Comparison of ENCODE assay signal across 24 cellular contexts in genomic region chr2:21069746-21070145, GRCh38. TPM values are rescaled to one million over a fixed set of nuclear protein-coding genes. Genes with fewer than 3 reads are reported as not detected.
DNase-seq lines count a peak whose midpoint lies in the region; ATAC-seq and TF ChIP-seq lines count a peak whose summit lies in the region.
"Had no signal": no experiment of that assay in that cellular context is flagged by ENCODE, and none has a peak within 500 bp of the region (broad histone marks: within the 10 kb centered on the region; RNA-seq: fewer than 3 reads in every experiment).

No MANE protein-coding gene starts in this region.

- no peaks in the 10 kb centered on the region for H3K36me3 Mint-ChIP-seq in Caco-2 (ENCODE audit: insufficient read depth, unreplicated experiment)
- H3K36me3 Mint-ChIP-seq: CD4-positive, alpha-beta memory T cell had no signal

- CTCF ChIA-PET in Caco-2 (lab: Charles Lee), result interaction anchor here (1.1 to 1.2 kb wide), 2 partner anchors 13 to 26 kb away, joined by 3 read pairs; no protein-coding TSS in a partner anchor

- intact Hi-C loops in Caco-2 (cut with micrococcal nuclease; ENCODE audit: unreplicated experiment) (loop anchor here (1.0 to 2.0 kb wide), 4 partner anchors 13 to 49 kb away; no protein-coding TSS in a partner anchor), right lobe of liver (cut with DNase I) (no loop called here)

- H3K9me2 ChIP-seq in hepatocyte (replicated peaks; ENCODE audit: insufficient read depth), result no peaks in the 10 kb centered on the region

- no peaks in the 10 kb centered on the region for H3K79me2 ChIP-seq in hepatocyte

- no peaks in the 10 kb centered on the region for H3K9me3 Mint-ChIP-seq in Caco-2 (ENCODE audit: unreplicated experiment)
- H3K9me3 Mint-ChIP-seq: CD4-positive, alpha-beta memory T cell had no signal

- no peaks in the 10 kb centered on the region for H3K27me3 ChIP-seq in Caco-2 (replicated peaks; ENCODE audit: control insufficient read depth, insufficient read depth, low read length)
- peaks cover 16% of the 10 kb centered on the region for H3K27me3 ChIP-seq in hepatocyte
- H3K27me3 ChIP-seq in right lobe of liver, result no peaks in the 10 kb centered on the region
- no peaks in the 10 kb centered on the region; the same call in none of the 2 replicates for H3K27me3 ChIP-seq in HAP-1 (ENCODE audit: low read depth)

- no peak for ATAC-seq in right lobe of liver
- ATAC-seq: A549, GM12878, HCT116 had no signal

- in situ Hi-C loops in HAP-1 (cut with MboI; ENCODE audit: low sequenced_read_pairs), result no loop called here

- TF ChIP-seq POLR2A in right lobe of liver (IDR thresholded peaks at IDR 0.05), result no peak

- no peaks in the 10 kb centered on the region for H4K20me1 ChIP-seq in hepatocyte (ENCODE audit: insufficient read depth, poor library complexity, severe bottlenecking)

- BruUV-seq in Caco-2 (replicated peaks; lab: Mats Ljungman, UMichigan), result no TSS peak

- H3K4me3 ChIP-seq in Caco-2 (ENCODE audit: low read depth, low read length) (no peak overlapping the region), hepatocyte (no peak overlapping the region), right lobe of liver (no peak overlapping the region), HAP-1 (no peak overlapping the region)
- H3K4me3 ChIP-seq: A549, GM12878, GM23248 had no signal

- WGBS in hepatocyte (ENCODE audit: low lambda C conversion rate, missing lambda C conversion rate), result 64% methylated on average over 1 of the region's 1 CpG
- 11% methylated on average over 1 of the region's 1 CpG for WGBS in right lobe of liver (ENCODE audit: insufficient coverage, low coverage, low lambda C conversion rate, missing lambda C conversion rate)

- DNase-seq in Caco-2 (no peak), hepatocyte (ENCODE audit: low spot score) (no peak), right lobe of liver (no peak), HAP-1 (ENCODE audit: low spot score in 2 of 2) (no peak), SKM-1 treated with dmso at 0.1 percent for 144 hours (lab: John Stamatoyannopoulos, UW; ENCODE audit: unreplicated experiment) (no peak), dedifferentiated amniotic fluid mesenchymal stem cell (ENCODE audit: extremely low spot score) (no peak)
- DNase-seq: 8988T; ACHN; AML-193; C1 segment of cervical spinal cord; CD4-positive, alpha-beta memory T cell; COR-L47; DMS 273 treated with DMSO at 0.1 percent for 48 hours; DMS79; EL; GDM1; GM23248; H7 had no signal

- H3K9me3 ChIP-seq in Caco-2 (no peaks in the 10 kb centered on the region), hepatocyte (ENCODE audit: low read depth) (no peaks in the 10 kb centered on the region), right lobe of liver (no peaks in the 10 kb centered on the region), HAP-1 (no peaks in the 10 kb centered on the region)
- H3K9me3 ChIP-seq: A549 had no signal

- POLR2A ChIA-PET in Caco-2 (lab: Charles Lee), result no interaction called here

- H3K27ac Mint-ChIP-seq in Caco-2 (ENCODE audit: unreplicated experiment), result peak overlapping the region; percentile 32
- H3K27ac Mint-ChIP-seq: CD4-positive, alpha-beta memory T cell had no signal

- peak overlapping the region; percentile 40 for H3K4me2 ChIP-seq in hepatocyte
- H3K4me2 ChIP-seq: A549 had no signal

- H3K36me3 ChIP-seq in Caco-2 (ENCODE audit: control insufficient read depth, insufficient read depth, low read length), result no peaks in the 10 kb centered on the region
- no peaks in the 10 kb centered on the region for H3K36me3 ChIP-seq in hepatocyte (replicated peaks; ENCODE audit: insufficient read depth, low read depth)
- H3K36me3 ChIP-seq in right lobe of liver, result no peaks in the 10 kb centered on the region
- H3K36me3 ChIP-seq in HAP-1 (replicated peaks), result no peaks in the 10 kb centered on the region

- H3K27me3 Mint-ChIP-seq in Caco-2 (ENCODE audit: insufficient read depth, unreplicated experiment), result no peaks in the 10 kb centered on the region

- peaks cover 27% of the 10 kb centered on the region for H3K4me1 Mint-ChIP-seq in Caco-2 (ENCODE audit: low read depth, unreplicated experiment)
- H3K4me1 Mint-ChIP-seq: CD4-positive, alpha-beta memory T cell had no signal

- H3K4me1 ChIP-seq in Caco-2 (peaks cover 20% of the 10 kb centered on the region), hepatocyte (ENCODE audit: insufficient read depth) (peaks cover 4% of the 10 kb centered on the region), right lobe of liver (peaks cover 0 to 16% (median 9%) of the 10 kb centered on the region in 4 donors), HAP-1 (no peaks in the 10 kb centered on the region)
- H3K4me1 ChIP-seq: A549 had no signal

- no peak overlapping the region for H2AFZ ChIP-seq in hepatocyte
- H2AFZ ChIP-seq: GM23248 had no signal

- H3K27ac ChIP-seq in VCaP, result peak overlapping the region; percentile 74
- H3K27ac ChIP-seq in hepatocyte, result peak overlapping the region; percentile 65
- H3K27ac ChIP-seq in right lobe of liver, result peak overlapping the region; percentile 81 to 94 (median 86)
- H3K27ac ChIP-seq: A549, GM23248 had no signal

- TF ChIP-seq CTCF in Caco-2 (IDR thresholded peaks at IDR 0.05; ENCODE audit: insufficient read depth in 1 of 2, low read depth in 1 of 2, low read length in 1 of 2, severe bottlenecking in 1 of 2, unreplicated experiment in 1 of 2), result no peak
- TF ChIP-seq CTCF in VCaP (conservative IDR thresholded peaks at IDR 0.05), result no peak
- TF ChIP-seq CTCF in hepatocyte (IDR thresholded peaks at IDR 0.05; ENCODE audit: poor library complexity), result no peak
- TF ChIP-seq CTCF in right lobe of liver (IDR thresholded peaks at IDR 0.05), result no peak

- peak overlapping the region; percentile 7 for H3K4me3 Mint-ChIP-seq in Caco-2 (ENCODE audit: unreplicated experiment)
- H3K4me3 Mint-ChIP-seq: CD4-positive, alpha-beta memory T cell had no signal

RNA-seq across cellular contexts. Expression of gene APOB, which starts 25.9 kb away (rescaled TPM):
- total RNA-seq in Caco-2 (2022) (190 and 234 TPM in 2 replicates), hepatocyte (804 and 814 TPM in 2 replicates), right lobe of liver (1,000 to 10,000 TPM; 2,615 to 3,271 (median 2,774) TPM)
- 123 and 184 TPM in 2 replicates for polyA plus RNA-seq in hepatocyte
- total RNA-seq: CD4-positive, alpha-beta memory T cell; GM23248 had no signal
- polyA plus RNA-seq: CD4-positive, alpha-beta memory T cell; GM12878; GM23248 had no signal

RNA-seq across cellular contexts. Expression of gene TDRD15, which starts 54.0 kb away (rescaled TPM):
- not detected in 2 replicates for total RNA-seq in Caco-2 (2022)
- total RNA-seq in hepatocyte, result 0.07 and 0.08 TPM in 2 replicates
- polyA plus RNA-seq in hepatocyte, result not detected in 2 replicates
- total RNA-seq in right lobe of liver, result 1 to 10 TPM in 3 of 6 experiments, under 1 TPM in 3; 0.32 to 2.4 (median 1.2) TPM
- total RNA-seq: GM12878, GM23248, H1, H7 had no signal
- polyA plus RNA-seq: A549, BJ, GM12878, GM23248, H1 had no signal
